1 cellular context compared by ENCODE assay signal in genomic region chr22:40626826-40627225, GRCh38.
TF ChIP-seq lines count a peak whose summit lies in the region.

No MANE protein-coding gene starts in this region.

TF ChIP-seq in WTC11, 78 proteins besides CTCF, POLR2A, EP300 and RAD21 (continued from another document):
- TF ChIP-seq, protein P1, sequence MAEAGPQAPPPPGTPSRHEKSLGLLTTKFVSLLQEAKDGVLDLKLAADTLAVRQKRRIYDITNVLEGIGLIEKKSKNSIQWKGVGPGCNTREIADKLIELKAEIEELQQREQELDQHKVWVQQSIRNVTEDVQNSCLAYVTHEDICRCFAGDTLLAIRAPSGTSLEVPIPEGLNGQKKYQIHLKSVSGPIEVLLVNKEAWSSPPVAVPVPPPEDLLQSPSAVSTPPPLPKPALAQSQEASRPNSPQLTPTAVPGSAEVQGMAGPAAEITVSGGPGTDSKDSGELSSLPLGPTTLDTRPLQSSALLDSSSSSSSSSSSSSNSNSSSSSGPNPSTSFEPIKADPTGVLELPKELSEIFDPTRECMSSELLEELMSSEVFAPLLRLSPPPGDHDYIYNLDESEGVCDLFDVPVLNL (CRISPR knock-in tag; IDR thresholded peaks at IDR 0.05; ENCODE audit: borderline replicate concordance, low read depth): no peak
- TF ChIP-seq AR (CRISPR knock-in tag; IDR thresholded peaks at IDR 0.05) (no peak), NR3C1 (CRISPR knock-in tag; conservative IDR thresholded peaks at IDR 0.05; ENCODE audit: low read depth) (no peak), SMAD3 (CRISPR knock-in tag; IDR thresholded peaks at IDR 0.05; ENCODE audit: borderline replicate concordance) (no peak), ETV6 (CRISPR knock-in tag; IDR thresholded peaks at IDR 0.05) (no peak), EMX1 (CRISPR knock-in tag; IDR thresholded peaks at IDR 0.05) (no peak), NFE2L1 (CRISPR knock-in tag; IDR thresholded peaks at IDR 0.05) (no peak), OVOL2 (CRISPR knock-in tag; IDR thresholded peaks at IDR 0.05; ENCODE audit: borderline replicate concordance) (no peak)
- TF ChIP-seq, protein P2, sequence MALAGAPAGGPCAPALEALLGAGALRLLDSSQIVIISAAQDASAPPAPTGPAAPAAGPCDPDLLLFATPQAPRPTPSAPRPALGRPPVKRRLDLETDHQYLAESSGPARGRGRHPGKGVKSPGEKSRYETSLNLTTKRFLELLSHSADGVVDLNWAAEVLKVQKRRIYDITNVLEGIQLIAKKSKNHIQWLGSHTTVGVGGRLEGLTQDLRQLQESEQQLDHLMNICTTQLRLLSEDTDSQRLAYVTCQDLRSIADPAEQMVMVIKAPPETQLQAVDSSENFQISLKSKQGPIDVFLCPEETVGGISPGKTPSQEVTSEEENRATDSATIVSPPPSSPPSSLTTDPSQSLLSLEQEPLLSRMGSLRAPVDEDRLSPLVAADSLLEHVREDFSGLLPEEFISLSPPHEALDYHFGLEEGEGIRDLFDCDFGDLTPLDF (CRISPR knock-in tag; IDR thresholded peaks at IDR 0.05): no peak
TF ChIP-seq in WTC11: peak in this region for 0.
